Comparison of ENCODE assay signal across 26 cellular contexts in the genomic region with DNA sequence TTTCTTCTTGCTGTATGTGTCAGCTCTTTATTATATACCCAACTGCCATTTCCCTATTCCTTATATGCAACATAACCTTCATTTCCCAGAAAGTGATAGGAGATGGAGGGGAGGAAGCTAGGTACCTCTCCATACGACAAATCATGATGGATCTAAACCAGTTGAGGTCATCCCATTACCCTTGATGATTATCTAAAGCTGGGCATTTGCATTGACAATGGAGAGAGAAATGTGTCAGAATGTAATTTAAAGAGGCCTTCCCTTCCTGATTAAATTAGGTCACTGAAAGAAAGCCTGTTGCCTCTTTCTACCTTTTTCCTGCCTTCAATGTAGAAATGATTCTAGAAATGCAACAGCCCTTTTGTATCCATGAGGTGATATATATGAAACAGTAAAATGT.
"Had no signal": no experiment of that assay in that cellular context is flagged by ENCODE, and none has a peak within 500 bp of the region (broad histone marks: within the 10 kb centered on the region; RNA-seq: fewer than 3 reads in every experiment).

No MANE protein-coding gene starts in this region.

- H3K4me1 ChIP-seq: stomach, suprapubic skin, testis, thyroid gland, transverse colon, upper lobe of left lung, upper lobe of right lung, uterus, vagina had no signal

- H3K9me3 ChIP-seq: stomach, suprapubic skin, testis, thoracic aorta, thyroid gland, tibial artery, tibial nerve, transverse colon, upper lobe of left lung, upper lobe of right lung, uterus, vagina had no signal

- H3K27me3 ChIP-seq: stomach, suprapubic skin, testis, thyroid gland, tibial artery, tibial nerve, transverse colon, upper lobe of left lung, upper lobe of right lung, uterus, vagina had no signal

- H3K36me3 ChIP-seq: stomach, suprapubic skin, thoracic aorta, thyroid gland, tibial artery, tibial nerve, transverse colon, upper lobe of left lung, upper lobe of right lung, uterus, vagina had no signal

- H3K27ac ChIP-seq: stomach, suprapubic skin, testis, thoracic aorta, thyroid gland, tibial artery, tibial nerve, transverse colon, upper lobe of left lung, upper lobe of right lung, uterus, vagina had no signal

- ATAC-seq: stimulated activated effector memory CD8-positive, alpha-beta T cell treated with anti-CD3 and anti-CD28 coated beads, Interleukin-12 subunit alpha, Interleukin-12 subunit beta, amount 100 ng/mL, for 72 hours; stimulated activated memory B cell treated with anti-CD40 and anti-IgM and Interleukin-4, amounts not matched to agents 10 μg/mL and 1 μg/mL and 100 μg/mL, for 72 hours; stimulated activated naive B cell treated with anti-CD40 and anti-IgM and Interleukin-4, amounts not matched to agents 10 μg/mL and 1 μg/mL and 100 μg/mL, for 72 hours; stimulated activated naive CD8-positive, alpha-beta T cell treated with anti-CD3 and anti-CD28 coated beads, Interleukin-15, amount 100 ng/mL, for 72 hours; stimulated activated naive CD8-positive, alpha-beta T cell treated with anti-CD3 and anti-CD28 coated beads, Interleukin-15, Interleukin-2, amounts not matched to agents 100 U/mL and 50 U/mL, for 24 hours; upper lobe of right lung had no signal

- DNase-seq: stimulated activated CD4-positive, alpha-beta T cell treated with anti-CD3 and anti-CD28 coated beads, Interleukin-2, amount 100 ng/mL, for 48 hours; stimulated activated CD4-positive, alpha-beta T cell treated with anti-CD3 and anti-CD28 coated beads, Interleukin-4, amount 100 ng/mL, for 1 hour; stimulated activated CD4-positive, alpha-beta T cell treated with anti-CD3 and anti-CD28 coated beads, Interleukin-4, amount 100 ng/mL, for 24 hours; stimulated activated CD4-positive, alpha-beta T cell treated with anti-CD3 and anti-CD28 coated beads, Interleukin-4, amount 100 ng/mL, for 4 hours; stimulated activated CD8-positive, alpha-beta memory T cell treated with anti-CD3 and anti-CD28 coated beads, Interleukin-4, amount 100 ng/mL, for 48 hours; stimulated activated naive B cell treated with anti-CD40 and anti-IgM and Interleukin-4, amounts not matched to agents 10 μg/mL and 1 μg/mL and 100 μg/mL, for 72 hours; stimulated activated naive CD4-positive, alpha-beta T cell; stimulated activated naive CD4-positive, alpha-beta T cell treated with Interleukin-2 at 50 U/mL for 16 hours; stimulated activated naive CD8-positive, alpha-beta T cell treated with anti-CD3 and anti-CD28 coated beads, Interleukin-15, amount 100 ng/mL, for 72 hours; stimulated activated naive CD8-positive, alpha-beta T cell treated with anti-CD3 and anti-CD28 coated beads, Interleukin-15, Interleukin-2, amounts not matched to agents 100 U/mL and 50 U/mL, for 24 hours; stomach; substantia nigra; testis; thyroid gland; tibial artery; transverse colon; trophoblast cell; upper lobe of left lung; upper lobe of right lung; uterus had no signal

- H3K4me3 ChIP-seq: stomach, suprapubic skin, testis, thoracic aorta, thyroid gland, tibial artery, tibial nerve, transverse colon, upper lobe of left lung, upper lobe of right lung, uterus, vagina had no signal
